Comparison of ENCODE assay signal across 6 cellular contexts in the genomic region with DNA sequence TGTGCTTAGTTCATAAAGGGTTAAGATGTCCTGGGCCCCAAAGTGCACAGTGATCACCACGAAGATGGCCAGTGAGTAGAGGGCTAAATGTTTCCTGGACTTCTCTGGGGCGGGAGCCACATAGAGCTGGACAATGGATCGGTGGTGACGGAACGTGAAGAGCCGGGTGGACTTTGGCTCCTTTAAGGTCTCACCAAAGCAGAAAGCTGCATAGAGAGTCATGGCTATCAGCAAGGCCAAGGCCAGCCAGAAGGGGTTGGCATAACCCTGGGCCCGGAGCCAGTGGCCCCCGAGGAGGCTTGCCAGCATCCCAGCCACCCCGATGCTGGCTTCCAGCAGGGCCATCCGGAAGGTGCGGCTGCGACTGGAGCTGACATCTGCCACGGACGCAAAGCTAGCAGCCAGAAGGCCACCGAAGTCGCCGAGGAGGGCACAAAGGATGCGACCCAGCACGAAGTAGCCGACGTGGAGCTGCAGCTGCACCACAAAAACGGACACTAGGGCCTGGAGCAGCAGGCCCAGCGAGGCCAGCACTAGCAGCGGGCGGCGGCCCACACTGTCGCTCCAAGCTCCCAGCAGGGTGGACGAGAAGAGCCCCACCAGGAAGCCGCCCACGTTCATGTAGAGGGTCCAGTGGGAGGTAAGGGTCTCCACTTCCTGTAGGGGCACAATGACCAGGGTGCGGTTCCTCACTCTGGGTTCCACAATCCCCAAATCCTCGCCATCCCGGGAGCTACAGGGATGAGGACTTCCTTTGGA. TPM values are rescaled to one million over a fixed set of nuclear protein-coding genes. Genes with fewer than 3 reads are reported as not detected.
DNase-seq lines count a peak whose midpoint lies in the region; ATAC-seq and TF ChIP-seq lines count a peak whose summit lies in the region.

No MANE protein-coding gene starts in this region.

- H3K4me1 ChIP-seq in ectodermal cell (ENCODE audit: control insufficient read depth, insufficient read depth, low read length), result peaks cover 10% of the 10 kb centered on the region
- peaks cover 0 to 21% (median 19%) of the 10 kb centered on the region in 4 donors for H3K4me1 ChIP-seq in sigmoid colon

- no peak for TF ChIP-seq EP300 in sigmoid colon (IDR thresholded peaks at IDR 0.05)

- ATAC-seq in GM18909 (IDR thresholded peaks at IDR 0.05; ENCODE audit: poor library complexity, unreplicated experiment), result no peak
- no peak for ATAC-seq in GM18519 (IDR thresholded peaks at IDR 0.05; ENCODE audit: low FRiP score, unreplicated experiment)

- H3K9me3 ChIP-seq in ectodermal cell (ENCODE audit: control insufficient read depth, low read length), result no peaks in the 10 kb centered on the region
- H3K9me3 ChIP-seq in sigmoid colon, result no peaks in the 10 kb centered on the region

- H3K27ac ChIP-seq in ectodermal cell (ENCODE audit: insufficient read depth, low read depth, low read length, poor library complexity, severe bottlenecking) (no peak overlapping the region), sigmoid colon (peak overlapping the region in 3 of 4 donors; percentile 54 to 67 (median 56))

- 55 to 56% methylated on average over 33 of the region's 33 CpGs for WGBS in ectodermal cell, 2 experiments
- 47 to 69% methylated on average over 33 of the region's 33 CpGs for WGBS in sigmoid colon, 2 donors

- DNase-seq in NCI-H146 (lab: John Stamatoyannopoulos, UW) (peak; percentile 52), sigmoid colon (no peak), ecto neural progenitor cell (ENCODE audit: low spot score) (no peak)

- TF ChIP-seq CTCF in sigmoid colon (IDR thresholded peaks at IDR 0.05), result no peak

- H3K36me3 ChIP-seq in ectodermal cell (ENCODE audit: control insufficient read depth, insufficient read depth, low read length), result no peaks in the 10 kb centered on the region
- peaks cover 0 to 10% (median 3%) of the 10 kb centered on the region in 4 donors for H3K36me3 ChIP-seq in sigmoid colon

- H3K4me3 ChIP-seq in ectodermal cell (ENCODE audit: insufficient read depth, low read depth, low read length) (peak overlapping the region; percentile 50), sigmoid colon (peak overlapping the region; percentile 52 to 84 (median 73))

- intact Hi-C loops in sigmoid colon (cut with DNase I), result no loop called here

- no peak for TF ChIP-seq POLR2A in sigmoid colon (IDR thresholded peaks at IDR 0.05)

- peaks cover 70% of the 10 kb centered on the region for H3K27me3 ChIP-seq in ectodermal cell (ENCODE audit: control insufficient read depth, insufficient read depth, low read length, poor library complexity, severe bottlenecking)
- H3K27me3 ChIP-seq in sigmoid colon, result no peaks in the 10 kb centered on the region

RNA-seq across cellular contexts. Expression of gene SLC46A1, which starts 1.0 kb away (rescaled TPM):
- 1.2 TPM for polyA plus RNA-seq in ectodermal cell (2013, experiment 1 of 4)
- 2.1 TPM for polyA plus RNA-seq in ectodermal cell (2013, experiment 2 of 4)
- 1.9 TPM for polyA plus RNA-seq in ectodermal cell (2013, experiment 3 of 4)
- 1.4 TPM for polyA plus RNA-seq in ectodermal cell (2013, experiment 4 of 4)
- 1 to 10 TPM; 2.7 to 8.6 (median 5.1) TPM for total RNA-seq in sigmoid colon
- 1 to 10 TPM; 4.1 to 7.6 (median 4.2) TPM for polyA plus RNA-seq in sigmoid colon

RNA-seq across cellular contexts. Expression of gene SARM1, which starts 33.5 kb away (rescaled TPM):
- 8.2 TPM for polyA plus RNA-seq in ectodermal cell (2013, experiment 1 of 4)
- 9.3 TPM for polyA plus RNA-seq in ectodermal cell (2013, experiment 2 of 4)
- 4.6 TPM for polyA plus RNA-seq in ectodermal cell (2013, experiment 3 of 4)
- 6.4 TPM for polyA plus RNA-seq in ectodermal cell (2013, experiment 4 of 4)
- 10 to 100 TPM in 2 of 4 donors, 1 to 10 TPM in 2; 7.7 to 13.3 (median 10.1) TPM for total RNA-seq in sigmoid colon
- polyA plus RNA-seq in sigmoid colon, result 10 to 100 TPM in 1 of 3 donors, 1 to 10 TPM in 2; 3.5 to 10.2 (median 6.0) TPM

RNA-seq across cellular contexts. Expression of gene VTN, which starts 34.9 kb away (rescaled TPM):
- 1.1 TPM for polyA plus RNA-seq in ectodermal cell (2013, experiment 1 of 4)
- 1.5 TPM for polyA plus RNA-seq in ectodermal cell (2013, experiment 2 of 4)
- 1.3 TPM for polyA plus RNA-seq in ectodermal cell (2013, experiment 3 of 4)
- 1.3 TPM for polyA plus RNA-seq in ectodermal cell (2013, experiment 4 of 4)
- 1 to 10 TPM in 1 of 4 donors, under 1 TPM in 3; 0.16 to 1.9 (median 0.38) TPM for total RNA-seq in sigmoid colon
- polyA plus RNA-seq in sigmoid colon, result under 1 TPM in 2 of 3 donors, not detected in 1; 0.45 to 0.60 TPM

RNA-seq across cellular contexts. Expression of gene SEBOX, which starts 40.0 kb away (rescaled TPM):
- not detected for polyA plus RNA-seq in ectodermal cell (2013, experiment 1 of 4)
- not detected for polyA plus RNA-seq in ectodermal cell (2013, experiment 2 of 4)
- not detected for polyA plus RNA-seq in ectodermal cell (2013, experiment 3 of 4)
- not detected for polyA plus RNA-seq in ectodermal cell (2013, experiment 4 of 4)
- not detected for total RNA-seq in sigmoid colon
- polyA plus RNA-seq in sigmoid colon, result not detected

RNA-seq across cellular contexts. Expression of gene POLDIP2, which starts 47.7 kb away (rescaled TPM):
- polyA plus RNA-seq in ectodermal cell (2013, experiment 1 of 4), result 68.8 TPM
- 73.8 TPM for polyA plus RNA-seq in ectodermal cell (2013, experiment 2 of 4)
- polyA plus RNA-seq in ectodermal cell (2013, experiment 3 of 4), result 50.7 TPM
- 61.0 TPM for polyA plus RNA-seq in ectodermal cell (2013, experiment 4 of 4)
- total RNA-seq in sigmoid colon, result 10 to 100 TPM; 55.8 to 65.6 (median 59.3) TPM
- 10 to 100 TPM; 66.1 to 80.5 (median 75.6) TPM for polyA plus RNA-seq in sigmoid colon
